ENCODE assay signal across 22 cellular contexts in the genomic region with DNA sequence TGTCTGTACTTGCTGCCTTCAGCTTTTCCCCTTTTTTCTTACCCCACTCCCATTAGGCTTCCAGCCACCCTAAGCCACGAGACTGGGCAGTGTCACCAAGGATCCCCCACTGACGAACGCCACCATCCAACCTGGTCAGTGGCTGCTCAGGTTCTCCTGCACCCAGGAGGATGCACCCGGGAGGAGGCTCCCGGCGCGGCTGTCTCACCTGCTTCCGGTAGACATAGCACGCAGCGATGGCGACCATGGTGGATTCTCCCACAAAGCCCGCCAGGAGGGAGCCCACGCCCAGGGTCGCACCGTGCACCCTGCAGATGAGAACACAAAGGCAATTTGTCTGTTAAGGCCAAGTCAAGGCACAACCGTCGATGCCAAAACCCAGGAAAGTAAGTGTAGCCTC. TPM values are rescaled to one million over a fixed set of nuclear protein-coding genes. Genes with fewer than 3 reads are reported as not detected.
DNase-seq lines count a peak whose midpoint lies in the region; ATAC-seq and TF ChIP-seq lines count a peak whose summit lies in the region.
"Had no signal": no experiment of that assay in that cellular context is flagged by ENCODE, and none has a peak within 500 bp of the region (broad histone marks: within the 10 kb centered on the region; RNA-seq: fewer than 3 reads in every experiment).

No MANE protein-coding gene starts in this region.

- CTCF ChIA-PET in Calu3 (lab: Charles Lee) = interaction anchor here (1.2 kb wide), 1 partner anchor 14 kb away, joined by 3 read pairs; no protein-coding TSS in a partner anchor

- H3K27ac ChIP-seq in adrenal gland = no peak overlapping the region
- H3K27ac ChIP-seq: body of pancreas, epithelial cell of prostate, stomach, thyroid gland, vagina had no signal

- no peak for ATAC-seq in natural killer cell treated with Interleukin-12 subunit alpha and Interleukin-12 subunit beta and Interleukin-15 and Interleukin-18, amount 100 ng/mL, for 72 hours
- ATAC-seq: body of pancreas, left lobe of liver, WTC11 had no signal

- no peak for TF ChIP-seq CTCF in Calu3 (IDR thresholded peaks at IDR 0.05; ENCODE audit: unreplicated experiment)
- no peak for TF ChIP-seq CTCF in adrenal gland (IDR thresholded peaks at IDR 0.05)

- H3K4me1 Mint-ChIP-seq in activated naive CD4-positive, alpha-beta T cell treated with anti-CD3 and anti-CD28 coated beads, Interleukin-2, amount 50 U/mL, for 24 hours = peaks cover 43% of the 10 kb centered on the region
- no peaks in the 10 kb centered on the region for H3K4me1 Mint-ChIP-seq in Calu3 (ENCODE audit: low read depth, unreplicated experiment)
- peaks cover 17% of the 10 kb centered on the region for H3K4me1 Mint-ChIP-seq in activated T-helper 1 cell treated with anti-CD3 and anti-CD28 coated beads, Interleukin-12 subunit alpha, Interleukin-12 subunit beta, Interleukin-2, Interleukin-4 antibody, amounts not matched to agents 30 ng/mL and 10 ng/mL and 1 ng/mL, durations not matched to agents 14 hours and 24 hours and 36 hours (ENCODE audit: low read depth)
- H3K4me1 Mint-ChIP-seq in natural killer cell treated with Interleukin-12 subunit alpha and Interleukin-12 subunit beta and Interleukin-15 and Interleukin-18, amount 100 ng/mL, for 72 hours (ENCODE audit: low read depth in 2 of 2) = peaks cover 21 to 33% of the 10 kb centered on the region in 2 donors
- H3K4me1 Mint-ChIP-seq: WTC11 had no signal

- WGBS in adrenal gland, 4 donors = 96 to 99% (median 97%) methylated on average over 10 to 17 of the region's 17 CpGs

- no peak overlapping the region for H3K4me3 Mint-ChIP-seq in activated naive CD4-positive, alpha-beta T cell treated with anti-CD3 and anti-CD28 coated beads, Interleukin-2, amount 50 U/mL, for 24 hours
- H3K4me3 Mint-ChIP-seq in Calu3 (ENCODE audit: low read depth, unreplicated experiment) = no peak overlapping the region
- H3K4me3 Mint-ChIP-seq in activated T-helper 1 cell treated with anti-CD3 and anti-CD28 coated beads, Interleukin-12 subunit alpha, Interleukin-12 subunit beta, Interleukin-2, Interleukin-4 antibody, amounts not matched to agents 30 ng/mL and 10 ng/mL and 1 ng/mL, durations not matched to agents 14 hours and 24 hours and 36 hours = no peak overlapping the region
- H3K4me3 Mint-ChIP-seq in natural killer cell treated with Interleukin-12 subunit alpha and Interleukin-12 subunit beta and Interleukin-15 and Interleukin-18, amount 100 ng/mL, for 72 hours = no peak overlapping the region
- H3K4me3 Mint-ChIP-seq: memory B cell, WTC11 had no signal

- H3K27ac Mint-ChIP-seq in activated naive CD4-positive, alpha-beta T cell treated with anti-CD3 and anti-CD28 coated beads, Interleukin-2, amount 50 U/mL, for 24 hours = peak overlapping the region; percentile 72
- peak overlapping the region; percentile 21 for H3K27ac Mint-ChIP-seq in Calu3 (ENCODE audit: unreplicated experiment)
- H3K27ac Mint-ChIP-seq in activated T-helper 1 cell treated with anti-CD3 and anti-CD28 coated beads, Interleukin-12 subunit alpha, Interleukin-12 subunit beta, Interleukin-2, Interleukin-4 antibody, amounts not matched to agents 30 ng/mL and 10 ng/mL and 1 ng/mL, durations not matched to agents 14 hours and 24 hours and 36 hours = peak overlapping the region; percentile 44
- peak overlapping the region; percentile 32 to 45 for H3K27ac Mint-ChIP-seq in natural killer cell treated with Interleukin-12 subunit alpha and Interleukin-12 subunit beta and Interleukin-15 and Interleukin-18, amount 100 ng/mL, for 72 hours

- no peaks in the 10 kb centered on the region for H3K9me3 ChIP-seq in adrenal gland (replicated peaks in 1 of 3)
- H3K9me3 ChIP-seq: body of pancreas, prostate gland, stomach, thyroid gland, vagina had no signal

- H3K36me3 Mint-ChIP-seq in activated naive CD4-positive, alpha-beta T cell treated with anti-CD3 and anti-CD28 coated beads, Interleukin-2, amount 50 U/mL, for 24 hours = peaks cover 40% of the 10 kb centered on the region
- peaks cover 25% of the 10 kb centered on the region for H3K36me3 Mint-ChIP-seq in Calu3 (ENCODE audit: insufficient read depth, unreplicated experiment)
- H3K36me3 Mint-ChIP-seq in activated T-helper 1 cell treated with anti-CD3 and anti-CD28 coated beads, Interleukin-12 subunit alpha, Interleukin-12 subunit beta, Interleukin-2, Interleukin-4 antibody, amounts not matched to agents 30 ng/mL and 10 ng/mL and 1 ng/mL, durations not matched to agents 14 hours and 24 hours and 36 hours (ENCODE audit: low read depth) = peaks cover 49% of the 10 kb centered on the region
- H3K36me3 Mint-ChIP-seq in natural killer cell treated with Interleukin-12 subunit alpha and Interleukin-12 subunit beta and Interleukin-15 and Interleukin-18, amount 100 ng/mL, for 72 hours = peaks cover 28% of the 10 kb centered on the region

- H3K4me1 ChIP-seq in adrenal gland (replicated peaks in 1 of 2) = no peaks in the 10 kb centered on the region
- H3K4me1 ChIP-seq: body of pancreas, stomach had no signal

- intact Hi-C loops in Calu3 (cut with micrococcal nuclease; ENCODE audit: unreplicated experiment) = no loop called here
- intact Hi-C loops in activated T-helper 1 cell treated with anti-CD3 and anti-CD28 coated beads, Interleukin-12 subunit alpha, Interleukin-12 subunit beta, Interleukin-2, Interleukin-4 antibody, amounts not matched to agents 30 ng/mL and 10 ng/mL and 1 ng/mL, durations not matched to agents 14 hours and 24 hours and 36 hours (cut with micrococcal nuclease) = no loop called here
- intact Hi-C loops in adrenal gland (cut with DNase I) = no loop called here

- no peak overlapping the region for H3K4me3 ChIP-seq in adrenal gland
- H3K4me3 ChIP-seq: body of pancreas, prostate gland, stomach, thyroid gland, vagina had no signal

- no peaks in the 10 kb centered on the region for H3K9me3 Mint-ChIP-seq in activated naive CD4-positive, alpha-beta T cell treated with anti-CD3 and anti-CD28 coated beads, Interleukin-2, amount 50 U/mL, for 24 hours
- no peaks in the 10 kb centered on the region for H3K9me3 Mint-ChIP-seq in Calu3 (ENCODE audit: low read depth, unreplicated experiment)
- H3K9me3 Mint-ChIP-seq in activated T-helper 1 cell treated with anti-CD3 and anti-CD28 coated beads, Interleukin-12 subunit alpha, Interleukin-12 subunit beta, Interleukin-2, Interleukin-4 antibody, amounts not matched to agents 30 ng/mL and 10 ng/mL and 1 ng/mL, durations not matched to agents 14 hours and 24 hours and 36 hours = no peaks in the 10 kb centered on the region
- no peaks in the 10 kb centered on the region for H3K9me3 Mint-ChIP-seq in natural killer cell treated with Interleukin-12 subunit alpha and Interleukin-12 subunit beta and Interleukin-15 and Interleukin-18, amount 100 ng/mL, for 72 hours
- H3K9me3 Mint-ChIP-seq: memory B cell had no signal

- H3K27me3 ChIP-seq in adrenal gland = no peaks in the 10 kb centered on the region
- H3K27me3 ChIP-seq: body of pancreas, stomach, thyroid gland, vagina had no signal

- no peaks in the 10 kb centered on the region for H3K27me3 Mint-ChIP-seq in activated naive CD4-positive, alpha-beta T cell treated with anti-CD3 and anti-CD28 coated beads, Interleukin-2, amount 50 U/mL, for 24 hours
- no peaks in the 10 kb centered on the region for H3K27me3 Mint-ChIP-seq in Calu3 (ENCODE audit: unreplicated experiment)
- H3K27me3 Mint-ChIP-seq in activated T-helper 1 cell treated with anti-CD3 and anti-CD28 coated beads, Interleukin-12 subunit alpha, Interleukin-12 subunit beta, Interleukin-2, Interleukin-4 antibody, amounts not matched to agents 30 ng/mL and 10 ng/mL and 1 ng/mL, durations not matched to agents 14 hours and 24 hours and 36 hours (ENCODE audit: insufficient read depth) = no peaks in the 10 kb centered on the region
- no peaks in the 10 kb centered on the region for H3K27me3 Mint-ChIP-seq in natural killer cell treated with Interleukin-12 subunit alpha and Interleukin-12 subunit beta and Interleukin-15 and Interleukin-18, amount 100 ng/mL, for 72 hours
- H3K27me3 Mint-ChIP-seq: memory B cell had no signal

- peaks cover 0 to 54% of the 10 kb centered on the region in 2 donors for H3K36me3 ChIP-seq in adrenal gland (replicated peaks in 1 of 2)

- no peak for TF ChIP-seq POLR2A in adrenal gland (IDR thresholded peaks at IDR 0.05)

- DNase-seq in activated naive CD4-positive, alpha-beta T cell (lab: John Stamatoyannopoulos, UW) = no peak
- no peak for DNase-seq in Calu3
- no peak for DNase-seq in activated T-helper 1 cell treated with anti-CD3 and anti-CD28 coated beads, Interleukin-12 subunit alpha, Interleukin-12 subunit beta, Interleukin-2, Interleukin-4 antibody, amounts not matched to agents 30 ng/mL and 10 ng/mL and 1 ng/mL, durations not matched to agents 14 hours and 24 hours and 36 hours (ENCODE audit: low spot score)
- DNase-seq in natural killer cell treated with Interleukin-12 subunit alpha and Interleukin-12 subunit beta and Interleukin-15 and Interleukin-18, amount 100 ng/mL, for 72 hours (ENCODE audit: low spot score) = no peak
- DNase-seq in DMS153 (lab: John Stamatoyannopoulos, UW) = no peak
- DNase-seq in DMS53 (lab: John Stamatoyannopoulos, UW) = no peak
- no peak for DNase-seq in adrenal gland
- DNase-seq: body of pancreas, HCEC 1CT, KG1, NCI-H1436, NCI-H2107, NCI-H82, stomach, thyroid gland had no signal

- no TSS peak for BruUV-seq in Calu3 (replicated peaks; lab: Mats Ljungman, UMichigan)

RNA-seq across cellular contexts. Expression of gene OTULIN, which starts 48.1 kb away (rescaled TPM):
- 35.7 and 36.0 TPM in 2 replicates for total RNA-seq in Calu3 (2022)
- total RNA-seq in activated T-helper 1 cell treated with anti-CD3 and anti-CD28 coated beads, Interleukin-12 subunit alpha, Interleukin-12 subunit beta, Interleukin-2, Interleukin-4 antibody, amounts not matched to agents 30 ng/mL and 10 ng/mL and 1 ng/mL, durations not matched to agents 14 hours and 24 hours and 36 hours = 57.4 and 58.7 TPM in 2 replicates
- total RNA-seq in natural killer cell treated with Interleukin-12 subunit alpha and Interleukin-12 subunit beta and Interleukin-15 and Interleukin-18, amount 100 ng/mL, for 72 hours = 100 to 1,000 TPM; 111 to 135 TPM
- total RNA-seq in adrenal gland = 10 to 100 TPM in 7 of 8 donors, 1 to 10 TPM in 1; 5.6 to 40.8 (median 22.1) TPM
- 1 to 10 TPM; 2.8 to 6.4 (median 5.0) TPM for polyA plus RNA-seq in adrenal gland

Comparison
In these comparisons a context has a peak if more than half of its experiments do, and no peak if none do; other contexts are left out.
1. H3K27ac Mint-ChIP-seq: peak in every context shown above with its lines; median percentile 72 in activated naive CD4-positive, alpha-beta T cell treated with anti-CD3 and anti-CD28 coated beads, Interleukin-2, amount 50 U/mL, for 24 hours; 44 in activated T-helper 1 cell treated with anti-CD3 and anti-CD28 coated beads, Interleukin-12 subunit alpha, Interleukin-12 subunit beta, Interleukin-2, Interleukin-4 antibody, amounts not matched to agents 30 ng/mL and 10 ng/mL and 1 ng/mL, durations not matched to agents 14 hours and 24 hours and 36 hours; 38 in natural killer cell treated with Interleukin-12 subunit alpha and Interleukin-12 subunit beta and Interleukin-15 and Interleukin-18, amount 100 ng/mL, for 72 hours; 21 in Calu3.